1 cellular context compared by ENCODE assay signal in genomic region chr11:46352063-46352841, GRCh38.
TF ChIP-seq lines count a peak whose summit lies in the region.

No MANE protein-coding gene starts in this region.

TF ChIP-seq in GM12878, 131 proteins besides CTCF, POLR2A, EP300 and RAD21 (continued from another document):
- TF ChIP-seq HCFC1 (IDR thresholded peaks at IDR 0.05; ENCODE audit: low read length) (peak; percentile 42; the same call in 1 of the 2 replicates), BACH1 (IDR thresholded peaks at IDR 0.05; ENCODE audit: borderline replicate concordance) (peak; percentile 51; the same call in 1 of the 2 replicates), GABPA (IDR thresholded peaks at IDR 0.05; ENCODE audit: low read depth) (peak; percentile 70; the same call in 1 of the 2 replicates), ZNF687 (IDR thresholded peaks at IDR 0.05) (no peak), MEF2B (IDR thresholded peaks at IDR 0.05; ENCODE audit: partially characterized antibody, poor library complexity, severe bottlenecking) (peak; percentile 57), IKZF1 (conservative IDR thresholded peaks at IDR 0.05) (peak; percentile 61), MLLT1 (IDR thresholded peaks at IDR 0.05) (0 out of 2 replicates have a peak, but pooled peaks have one; percentile 68), PAX5 (IDR thresholded peaks at IDR 0.05; ENCODE audit: borderline replicate concordance, low read depth, low read length) (no peak), HDGF (IDR thresholded peaks at IDR 0.05) (peak; percentile 84; the same call in 1 of the 2 replicates), LARP7 (IDR thresholded peaks at IDR 0.05) (0 out of 2 replicates have a peak, but pooled peaks have one; percentile 4), CREM (IDR thresholded peaks at IDR 0.05; ENCODE audit: low read depth) (no peak), YY1 (IDR thresholded peaks at IDR 0.05; ENCODE audit: low read depth, low read length) (peak; percentile 66), RELB (IDR thresholded peaks at IDR 0.05; ENCODE audit: low read depth) (no peak), BHLHE40 (IDR thresholded peaks at IDR 0.05; ENCODE audit: borderline replicate concordance in 1 of 2, low read depth in 2 of 2, low read length in 1 of 2) (peak in 1 of 2 experiments; percentile 50; a peak in 2 of 4 replicates), GATAD2B (conservative IDR thresholded peaks at IDR 0.05; ENCODE audit: low read depth) (peak; percentile 67), EGR1 (IDR thresholded peaks at IDR 0.05; ENCODE audit: borderline replicate concordance in 1 of 2, low read depth in 2 of 2, low read length in 2 of 2) (0 out of 3 replicates have a peak, but pooled peaks of 1 of the 2 experiments have one; percentile 17), HSF1 (IDR thresholded peaks at IDR 0.05; ENCODE audit: low read depth, low read length) (no peak), SP1 (IDR thresholded peaks at IDR 0.05; ENCODE audit: low read depth, low read length) (peak; percentile 13), SMC3 (IDR thresholded peaks at IDR 0.05; ENCODE audit: borderline replicate concordance, low read length) (peak; percentile 81; the same call in 1 of the 2 replicates), ZBTB40 (IDR thresholded peaks at IDR 0.05; ENCODE audit: borderline replicate concordance) (peak; percentile 62; the same call in 1 of the 2 replicates)
